Comparison of ENCODE assay signal across 31 cellular contexts in genomic region chr22:26912985-26913384, GRCh38.
"Had no signal": no experiment of that assay in that cellular context is flagged by ENCODE, and none has a peak within 500 bp of the region (broad histone marks: within the 10 kb centered on the region; RNA-seq: fewer than 3 reads in every experiment).

No MANE protein-coding gene starts in this region.

- DNase-seq: cortex of kidney; dorsolateral prefrontal cortex; effector CD8-positive, alpha-beta T cell; glutamatergic neuron; immature natural killer cell; kidney; left cardiac atrium; left ventricle myocardium inferior; lower lobe of right lung; midbrain; naive B cell; occipital lobe; right lobe of liver; spleen; stimulated activated CD4-positive, alpha-beta T cell treated with anti-CD3 and anti-CD28 coated beads, Interleukin-15, amount 100 ng/mL, for 24 hours; stimulated activated CD4-positive, alpha-beta T cell treated with anti-CD3 and anti-CD28 coated beads, Interleukin-1b, Interleukin-23, amount 100 ng/mL, for 48 hours; stimulated activated CD4-positive, alpha-beta T cell treated with anti-CD3 and anti-CD28 coated beads, Interleukin-4, amount 100 ng/mL, for 24 hours; testis; upper lobe of right lung had no signal

- H3K27me3 ChIP-seq: right lobe of liver, testis had no signal

- H3K79me2 ChIP-seq: parathyroid adenoma had no signal

- FAIRE-seq: endometrium, kidney had no signal

- ATAC-seq: gastroesophageal sphincter; left cardiac atrium; lower lobe of right lung; right lobe of liver; stimulated activated memory B cell treated with anti-CD40 and anti-IgM and Interleukin-4, amounts not matched to agents 10 μg/mL and 1 μg/mL and 100 μg/mL, for 72 hours; upper lobe of right lung had no signal

- H3K4me1 Mint-ChIP-seq: immature natural killer cell; memory B cell; naive B cell; stimulated activated memory B cell treated with anti-CD40 and anti-IgM and Interleukin-4, amounts not matched to agents 10 μg/mL and 1 μg/mL and 100 μg/mL, for 72 hours had no signal

- H2AFZ ChIP-seq: parathyroid adenoma had no signal

- H3K9me3 ChIP-seq: gastroesophageal sphincter, lower lobe of right lung, prostate gland, right lobe of liver, testis, tibial nerve, upper lobe of right lung, vagina had no signal

- H3K27ac Mint-ChIP-seq: immature natural killer cell; memory B cell; naive B cell; stimulated activated memory B cell treated with anti-CD40 and anti-IgM and Interleukin-4, amounts not matched to agents 10 μg/mL and 1 μg/mL and 100 μg/mL, for 72 hours; stimulated activated naive CD8-positive, alpha-beta T cell treated with anti-CD3 and anti-CD28 coated beads, Interleukin-15, Interleukin-2, amounts not matched to agents 100 ng/mL and 50 ng/mL, for 24 hours had no signal

- H3K36me3 ChIP-seq: esophagus muscularis mucosa, gastroesophageal sphincter, left ventricle myocardium inferior, lower lobe of right lung, prostate gland, right lobe of liver, spleen, upper lobe of right lung, vagina had no signal

- H3K9me3 Mint-ChIP-seq: immature natural killer cell; neural crest cell; stimulated activated naive CD8-positive, alpha-beta T cell treated with anti-CD3 and anti-CD28 coated beads, Interleukin-15, Interleukin-2, amounts not matched to agents 100 ng/mL and 50 ng/mL, for 24 hours had no signal

- H3K27ac ChIP-seq: dorsolateral prefrontal cortex, epithelial cell of prostate, esophagus muscularis mucosa, gastroesophageal sphincter, left ventricle myocardium inferior, lower lobe of right lung, parathyroid adenoma, prostate gland, right lobe of liver, spleen, testis, tibial nerve, upper lobe of right lung, vagina had no signal

- H3K4me1 ChIP-seq: esophagus muscularis mucosa, gastroesophageal sphincter, left ventricle myocardium inferior, lower lobe of right lung, parathyroid adenoma, prostate gland, right lobe of liver, spleen, testis, tibial nerve, upper lobe of right lung, vagina had no signal

- H3K9ac ChIP-seq: parathyroid adenoma had no signal

- H3K4me3 ChIP-seq: dorsolateral prefrontal cortex, esophagus muscularis mucosa, gastroesophageal sphincter, left ventricle myocardium inferior, lower lobe of right lung, prostate gland, right lobe of liver, spleen, testis, tibial nerve, upper lobe of right lung, vagina had no signal

- H3K4me3 Mint-ChIP-seq: immature natural killer cell; memory B cell; naive B cell; neural crest cell; stimulated activated memory B cell treated with anti-CD40 and anti-IgM and Interleukin-4, amounts not matched to agents 10 μg/mL and 1 μg/mL and 100 μg/mL, for 72 hours; stimulated activated naive CD8-positive, alpha-beta T cell treated with anti-CD3 and anti-CD28 coated beads, Interleukin-15, Interleukin-2, amounts not matched to agents 100 ng/mL and 50 ng/mL, for 24 hours had no signal
